In the genomic region with DNA sequence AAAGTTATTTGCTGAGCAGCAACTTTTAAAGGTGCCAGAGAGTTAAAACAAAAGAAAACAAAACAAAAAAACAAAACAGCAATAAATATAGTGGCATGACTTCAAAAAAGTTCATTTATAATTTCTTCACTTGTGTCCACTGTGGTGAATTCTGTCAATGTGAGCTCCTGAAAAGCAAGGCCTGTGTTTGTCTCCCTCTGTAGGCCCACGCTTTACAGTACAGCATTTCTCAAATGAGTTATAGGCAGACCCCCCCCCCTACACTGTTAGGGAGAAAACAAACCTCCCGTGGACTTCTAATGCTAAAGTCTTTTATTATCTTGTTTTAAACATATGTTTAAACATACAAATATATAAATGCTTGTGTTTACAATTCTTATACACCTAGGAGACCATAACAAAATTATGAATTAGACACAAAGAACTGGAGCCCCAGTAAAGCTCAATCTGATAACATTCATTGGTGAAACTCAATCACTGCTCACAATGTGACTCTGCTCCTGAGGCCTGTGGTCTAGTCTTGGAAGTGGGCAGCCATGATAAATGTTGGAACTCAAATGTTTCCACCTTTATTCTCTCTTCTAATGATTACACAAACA, we compare ENCODE assay signal across 9 cellular contexts. TPM values are rescaled to one million over a fixed set of nuclear protein-coding genes. Genes with fewer than 3 reads are reported as not detected.
DNase-seq lines count a peak whose midpoint lies in the region; ATAC-seq, FAIRE-seq and TF ChIP-seq lines count a peak whose summit lies in the region.
"Had no signal": no experiment of that assay in that cellular context is flagged by ENCODE, and none has a peak within 500 bp of the region (broad histone marks: within the 10 kb centered on the region; RNA-seq: fewer than 3 reads in every experiment).

No MANE protein-coding gene starts in this region.

- no peaks in the 10 kb centered on the region for H3K27me3 ChIP-seq in bronchial epithelial cell (ENCODE audit: control insufficient read depth, insufficient read depth, low read length)
- H3K27me3 ChIP-seq: BLaER1 had no signal

- FAIRE-seq in bronchial epithelial cell (lab: Jason Lieb, UNC) = no peak

- peak; percentile 83 for ATAC-seq in left lobe of liver
- ATAC-seq in HG03565 (IDR thresholded peaks at IDR 0.05; ENCODE audit: unreplicated experiment) = no peak

- no peak overlapping the region for H3K4me3 ChIP-seq in bronchial epithelial cell (ENCODE audit: low read depth, low read length)
- H3K4me3 ChIP-seq: BLaER1 had no signal

- no peaks in the 10 kb centered on the region for H3K36me3 ChIP-seq in bronchial epithelial cell (ENCODE audit: control insufficient read depth, insufficient read depth, low read length)
- H3K36me3 ChIP-seq: BLaER1 had no signal

- peak; percentile 63 for DNase-seq in NCI-H1092 treated with DMSO at 0.1 percent for 48 hours (lab: John Stamatoyannopoulos, UW)
- no peak for DNase-seq in NCI-H1092 (lab: John Stamatoyannopoulos, UW)
- peak; percentile 11 for DNase-seq in NCI-H2081 treated with DMSO at 0.1 percent for 48 hours (lab: John Stamatoyannopoulos, UW)
- DNase-seq in bronchial epithelial cell (ENCODE audit: low read depth) = peak; percentile 46
- DNase-seq in left lobe of liver (ENCODE audit: low spot score) = no peak
- DNase-seq in effector CD4-positive, alpha-beta T cell = no peak
- DNase-seq in stimulated activated CD4-positive, alpha-beta T cell treated with anti-CD3 and anti-CD28 coated beads, Interleukin-2, amount 100 ng/mL, for 24 hours = no peak

- TF ChIP-seq CTCF in bronchial epithelial cell (IDR thresholded peaks at IDR 0.05; ENCODE audit: insufficient read depth, low read length, severe bottlenecking) = peak; percentile 60

RNA-seq across cellular contexts. Expression of gene SCOC, which starts 47.0 kb away (rescaled TPM):
- total RNA-seq in bronchial epithelial cell = 61.9 and 81.0 TPM in 2 replicates
- total RNA-seq in left lobe of liver = 18.5 TPM

Comparison
In these comparisons a context has a peak if more than half of its experiments do, and no peak if none do; other contexts are left out.
1. DNase-seq: peak in NCI-H1092 treated with DMSO at 0.1 percent for 48 hours (single experiment), NCI-H2081 treated with DMSO at 0.1 percent for 48 hours (single experiment) and bronchial epithelial cell (single experiment); none in NCI-H1092 (single experiment), left lobe of liver (single experiment), effector CD4-positive, alpha-beta T cell (single experiment) and stimulated activated CD4-positive, alpha-beta T cell treated with anti-CD3 and anti-CD28 coated beads, Interleukin-2, amount 100 ng/mL, for 24 hours (0 of 2).